In the genomic region with DNA sequence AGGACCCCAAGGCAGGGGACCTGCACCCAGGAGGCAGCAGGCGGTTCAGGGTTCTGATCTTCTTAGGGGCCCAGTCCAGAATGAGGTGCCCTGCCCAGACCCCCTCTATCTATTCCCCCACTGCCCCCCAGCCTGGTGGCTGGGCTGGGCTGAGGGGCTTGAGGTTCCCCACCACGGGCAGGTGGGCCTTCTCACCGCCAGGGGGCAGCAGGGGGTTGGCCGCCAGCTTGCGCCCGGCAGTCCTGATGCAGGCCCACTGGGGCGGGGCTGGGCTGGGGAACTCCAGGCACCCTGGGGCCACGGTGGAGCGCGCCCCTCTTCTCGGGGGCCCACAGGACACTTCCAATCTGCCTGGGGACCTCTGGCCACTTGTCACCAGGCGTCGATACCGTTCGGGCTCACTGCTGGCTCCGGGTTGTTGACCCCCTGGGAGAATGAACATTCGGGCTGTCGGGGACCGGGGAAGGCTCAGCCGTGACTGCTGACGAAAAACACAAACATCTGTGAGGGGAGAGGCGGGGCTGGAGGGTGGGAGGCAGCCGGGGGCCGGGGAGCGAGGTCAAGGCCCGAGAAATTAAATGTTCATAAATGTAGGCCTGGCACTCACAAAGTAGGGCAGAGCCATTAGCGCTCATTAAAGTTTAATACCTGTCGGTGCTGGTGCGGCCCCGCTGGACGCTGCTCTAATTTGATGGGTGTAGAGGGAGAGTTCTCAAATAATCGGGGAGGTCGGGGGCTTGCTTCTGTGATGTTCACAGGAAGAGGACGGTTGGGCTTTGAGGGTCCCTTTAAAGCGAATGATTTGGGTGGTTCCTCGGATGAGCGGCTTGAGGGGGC, we compare ENCODE assay signal across 9 cellular contexts.
DNase-seq lines count a peak whose midpoint lies in the region; ATAC-seq, FAIRE-seq and TF ChIP-seq lines count a peak whose summit lies in the region.
"Had no signal": no experiment of that assay in that cellular context is flagged by ENCODE, and none has a peak within 500 bp of the region (broad histone marks: within the 10 kb centered on the region; RNA-seq: fewer than 3 reads in every experiment).

No MANE protein-coding gene starts in this region.

- DNase-seq in NT2/D1 (ENCODE audit: low read depth, low spot score) (no peak), frontal cortex (ENCODE audit: low spot score in 2 of 2) (peak; percentile 66 to 74), SW 1271 (lab: John Stamatoyannopoulos, UW) (no peak), RCC 7860 (ENCODE audit: low spot score) (no peak)
- DNase-seq in activated T-cell treated with anti-CD3 and anti-CD28 coated beads, Interleukin-2, amount 50 U/mL, for 48 hours, result peak; percentile 74 to 82

- H3K4me1 ChIP-seq in NT2/D1 (ENCODE audit: insufficient read depth, insufficient read length) (peaks cover 28% of the 10 kb centered on the region), rectal smooth muscle tissue (ENCODE audit: control insufficient read depth, insufficient read depth, low read length) (peaks cover 27% of the 10 kb centered on the region)

- FAIRE-seq in frontal cortex (lab: Jason Lieb, UNC) (no peak), RCC 7860 (lab: Jason Lieb, UNC) (no peak)
- FAIRE-seq: TTC549 had no signal

- H3K36me3 ChIP-seq in NT2/D1 (ENCODE audit: insufficient read depth, insufficient read length, low read length), result no peaks in the 10 kb centered on the region
- H3K36me3 ChIP-seq in rectal smooth muscle tissue (ENCODE audit: control insufficient read depth, insufficient read depth, low read length), result no peaks in the 10 kb centered on the region

- H3K27ac ChIP-seq in rectal smooth muscle tissue (ENCODE audit: low read depth, low read length), result peak overlapping the region; percentile 88

- peak overlapping the region; percentile 0 for H3K4me3 ChIP-seq in NT2/D1 (ENCODE audit: insufficient read length, low read depth)
- H3K4me3 ChIP-seq in rectal smooth muscle tissue (ENCODE audit: low read length), result no peak overlapping the region

- ATAC-seq in GM19455 (IDR thresholded peaks at IDR 0.05; ENCODE audit: unreplicated experiment), result no peak

- peaks cover 7% of the 10 kb centered on the region for H3K27me3 ChIP-seq in NT2/D1 (ENCODE audit: insufficient read depth, insufficient read length)
- H3K27me3 ChIP-seq in rectal smooth muscle tissue (ENCODE audit: control insufficient read depth, insufficient read depth, low read length), result no peaks in the 10 kb centered on the region

- no peaks in the 10 kb centered on the region for H3K9me3 ChIP-seq in NT2/D1 (ENCODE audit: insufficient read depth, low read length)

- TF ChIP-seq CTCF in GM12874 (IDR thresholded peaks at IDR 0.05; ENCODE audit: insufficient read depth, low read depth, low read length), result peak; percentile 88

- H3K9ac ChIP-seq in NT2/D1 (ENCODE audit: insufficient read length, low read depth) (peak overlapping the region; percentile 24), rectal smooth muscle tissue (ENCODE audit: low read length) (no peak overlapping the region)

Comparison
In these comparisons a context has a peak if more than half of its experiments do, and no peak if none do; other contexts are left out.
1. DNase-seq: peak in activated T-cell treated with anti-CD3 and anti-CD28 coated beads, Interleukin-2, amount 50 U/mL, for 48 hours (2 of 2) and frontal cortex (2 of 2); none in NT2/D1 (single experiment), SW 1271 (0 of 2) and RCC 7860 (single experiment).